ENCODE assay signal across 15 cellular contexts in genomic region chr6:31365864-31366263, GRCh38. TPM values are rescaled to one million over a fixed set of nuclear protein-coding genes. Genes with fewer than 3 reads are reported as not detected.
DNase-seq lines count a peak whose midpoint lies in the region; ATAC-seq and TF ChIP-seq lines count a peak whose summit lies in the region.
"Had no signal": no experiment of that assay in that cellular context is flagged by ENCODE, and none has a peak within 500 bp of the region (broad histone marks: within the 10 kb centered on the region; RNA-seq: fewer than 3 reads in every experiment).

No MANE protein-coding gene starts in this region.

- H3K27ac Mint-ChIP-seq in activated T-cell treated with anti-CD3 and anti-CD28 coated beads, Interleukin-2, amount 50 U/mL, for 72 hours: no peak overlapping the region
- H3K27ac Mint-ChIP-seq in activated T-cell treated with anti-CD3 and anti-CD28 coated beads, Interleukin-2, amount 50 U/mL, for 24 hours: no peak overlapping the region
- H3K27ac Mint-ChIP-seq in T-helper 17 cell (no peak overlapping the region), GM23338 (no peak overlapping the region)
- peak overlapping the region in 3 of 10 donors; percentile 29 to 92 (median 56) for H3K27ac Mint-ChIP-seq in naive thymus-derived CD8-positive, alpha-beta T cell

- H3K27ac ChIP-seq in esophagus muscularis mucosa (replicated peaks in 1 of 4) (no peak overlapping the region), GM23338 (ENCODE audit: low read depth) (no peak overlapping the region)
- H3K27ac ChIP-seq: C4-2B, HL-60 had no signal

- no peaks in the 10 kb centered on the region for H3K9me2 ChIP-seq in GM23338 (ENCODE audit: insufficient read depth)

- H3K4me1 Mint-ChIP-seq in activated T-cell treated with anti-CD3 and anti-CD28 coated beads, Interleukin-2, amount 50 U/mL, for 72 hours (ENCODE audit: low read depth): peaks cover 24% of the 10 kb centered on the region
- peaks cover 27% of the 10 kb centered on the region for H3K4me1 Mint-ChIP-seq in activated T-cell treated with anti-CD3 and anti-CD28 coated beads, Interleukin-2, amount 50 U/mL, for 24 hours (ENCODE audit: low read depth)
- H3K4me1 Mint-ChIP-seq in T-helper 17 cell (peaks cover 10% of the 10 kb centered on the region), GM23338 (peaks cover 5% of the 10 kb centered on the region; the same call in 1 of the 3 replicates)
- peaks cover 3 to 18% (median 17%) of the 10 kb centered on the region in 4 donors for H3K4me1 Mint-ChIP-seq in naive thymus-derived CD8-positive, alpha-beta T cell

- ATAC-seq in activated T-cell treated with anti-CD3 and anti-CD28 coated beads, Interleukin-2, amount 50 U/mL, for 72 hours (replicated peaks in 1 of 2): no peak
- ATAC-seq in T-helper 17 cell: no peak
- ATAC-seq in naive thymus-derived CD8-positive, alpha-beta T cell: no peak
- no peak for ATAC-seq in GM23338

- no peaks in the 10 kb centered on the region for H4K20me1 ChIP-seq in GM23338 (replicated peaks; ENCODE audit: insufficient read depth)

- H3K36me3 Mint-ChIP-seq in activated T-cell treated with anti-CD3 and anti-CD28 coated beads, Interleukin-2, amount 50 U/mL, for 72 hours (ENCODE audit: insufficient read depth in 2 of 2): peaks cover 2 to 3% of the 10 kb centered on the region in 2 donors
- H3K36me3 Mint-ChIP-seq in activated T-cell treated with anti-CD3 and anti-CD28 coated beads, Interleukin-2, amount 50 U/mL, for 24 hours (ENCODE audit: low read depth): no peaks in the 10 kb centered on the region
- H3K36me3 Mint-ChIP-seq in T-helper 17 cell (ENCODE audit: low read depth) (no peaks in the 10 kb centered on the region), GM23338 (ENCODE audit: low read depth) (no peaks in the 10 kb centered on the region)
- peaks cover 0 to 1% (median under 1%) of the 10 kb centered on the region in 3 donors for H3K36me3 Mint-ChIP-seq in naive thymus-derived CD8-positive, alpha-beta T cell

- peaks cover 0 to 11% (median 4%) of the 10 kb centered on the region in 4 donors for H3K4me1 ChIP-seq in esophagus muscularis mucosa
- H3K4me1 ChIP-seq in GM23338 (ENCODE audit: insufficient read depth): no peaks in the 10 kb centered on the region; the same call in 1 of the 2 replicates
- H3K4me1 ChIP-seq: BE2C, Caco-2 had no signal

- no peak overlapping the region for H3K4me2 ChIP-seq in GM23338

- POLR2A ChIA-PET in naive thymus-derived CD8-positive, alpha-beta T cell (lab: Charles Lee): interaction anchor here (0.7 to 4.8 kb wide), 10 partner anchors 8 to 227 kb away, joined by 3 to 60 read pairs (median 6); partner anchors contain the start of genes HLA-C, PSORS1C2 and TCF19

- no peaks in the 10 kb centered on the region for H3K79me2 ChIP-seq in GM23338 (replicated peaks; ENCODE audit: insufficient read depth)

- peaks cover 1 to 2% of the 10 kb centered on the region in 2 donors for H3K9me3 Mint-ChIP-seq in activated T-cell treated with anti-CD3 and anti-CD28 coated beads, Interleukin-2, amount 50 U/mL, for 72 hours
- H3K9me3 Mint-ChIP-seq in activated T-cell treated with anti-CD3 and anti-CD28 coated beads, Interleukin-2, amount 50 U/mL, for 24 hours: peaks cover 2% of the 10 kb centered on the region
- H3K9me3 Mint-ChIP-seq in naive thymus-derived CD8-positive, alpha-beta T cell: peaks cover 0 to 9% (median 0%) of the 10 kb centered on the region in 9 donors
- H3K9me3 Mint-ChIP-seq in GM23338: no peaks in the 10 kb centered on the region; the same call in 2 of the 3 replicates

- H3K4me3 Mint-ChIP-seq in activated T-cell treated with anti-CD3 and anti-CD28 coated beads, Interleukin-2, amount 50 U/mL, for 72 hours: peak overlapping the region; percentile 33 to 52
- no peak overlapping the region for H3K4me3 Mint-ChIP-seq in activated T-cell treated with anti-CD3 and anti-CD28 coated beads, Interleukin-2, amount 50 U/mL, for 24 hours
- H3K4me3 Mint-ChIP-seq in T-helper 17 cell (peak overlapping the region; percentile 49), GM23338 (no peak overlapping the region)
- peak overlapping the region in 7 of 10 donors; percentile 35 to 91 (median 81) for H3K4me3 Mint-ChIP-seq in naive thymus-derived CD8-positive, alpha-beta T cell

- peaks cover 0 to 38% (median 1%) of the 10 kb centered on the region in 4 donors for H3K27me3 ChIP-seq in esophagus muscularis mucosa
- H3K27me3 ChIP-seq in GM23338 (ENCODE audit: insufficient read depth): peaks cover 34% of the 10 kb centered on the region
- H3K27me3 ChIP-seq in H7 (ENCODE audit: control insufficient read depth, insufficient read depth, low read length): peaks cover 9% of the 10 kb centered on the region; the same call in 1 of the 2 replicates

- intact Hi-C loops in esophagus muscularis mucosa (cut with DNase I): loop anchor here (2.0 to 5.0 kb wide), 3 partner anchors 94 to 227 kb away; partner anchors contain the start of genes HLA-C and PSORS1C2

- H3K9me3 ChIP-seq in T-helper 17 cell (ENCODE audit: control insufficient read depth, low read length, poor library complexity, severe bottlenecking) (no peaks in the 10 kb centered on the region), esophagus muscularis mucosa (no peaks in the 10 kb centered on the region)
- H3K9me3 ChIP-seq: BE2C, Caco-2 had no signal

- peaks cover 43% of the 10 kb centered on the region for H3K27me3 Mint-ChIP-seq in activated T-cell treated with anti-CD3 and anti-CD28 coated beads, Interleukin-2, amount 50 U/mL, for 72 hours (ENCODE audit: low read depth)
- peaks cover 39% of the 10 kb centered on the region for H3K27me3 Mint-ChIP-seq in activated T-cell treated with anti-CD3 and anti-CD28 coated beads, Interleukin-2, amount 50 U/mL, for 24 hours
- H3K27me3 Mint-ChIP-seq in T-helper 17 cell: peaks cover 24% of the 10 kb centered on the region
- peaks cover 0 to 19% (median 5%) of the 10 kb centered on the region in 5 donors for H3K27me3 Mint-ChIP-seq in naive thymus-derived CD8-positive, alpha-beta T cell
- peaks cover 11% of the 10 kb centered on the region for H3K27me3 Mint-ChIP-seq in GM23338 (ENCODE audit: insufficient read depth, low read depth, poor library complexity)

- no peak for TF ChIP-seq EP300 in esophagus muscularis mucosa (IDR thresholded peaks at IDR 0.05)

- no peak for TF ChIP-seq POLR2A in esophagus muscularis mucosa (IDR thresholded peaks at IDR 0.05; ENCODE audit: low read depth)

- no peak for DNase-seq in activated T-cell treated with anti-CD3 and anti-CD28 coated beads, Interleukin-2, amount 50 U/mL, for 72 hours
- DNase-seq in activated T-cell treated with anti-CD3 and anti-CD28 coated beads, Interleukin-2, amount 50 U/mL, for 24 hours: no peak
- DNase-seq in T-helper 17 cell (no peak), esophagus muscularis mucosa (ENCODE audit: extremely low spot score) (peak; percentile 29), NCI-H69 (lab: John Stamatoyannopoulos, UW) (no peak), GM23338 (ENCODE audit: low spot score) (no peak), H7 (no peak)
- DNase-seq in naive thymus-derived CD8-positive, alpha-beta T cell: no peak
- DNase-seq: BE2C; Caco-2; CD8-positive, alpha-beta memory T cell; DND-41; GF-D8 had no signal

- WGBS in esophagus muscularis mucosa: 74% methylated on average over 5 of the region's 5 CpGs

- TF ChIP-seq CTCF in esophagus muscularis mucosa (IDR thresholded peaks at IDR 0.05) (no peak), GM23338 (conservative IDR thresholded peaks at IDR 0.05; ENCODE audit: low read depth in 2 of 2) (no peak)

- H3F3A ChIP-seq in GM23338 (replicated peaks; ENCODE audit: low read depth): no peaks in the 10 kb centered on the region

- no peaks in the 10 kb centered on the region for H3K36me3 ChIP-seq in esophagus muscularis mucosa
- H3K36me3 ChIP-seq in GM23338 (ENCODE audit: insufficient read depth): no peaks in the 10 kb centered on the region
- no peaks in the 10 kb centered on the region for H3K36me3 ChIP-seq in H7 (replicated peaks; ENCODE audit: control insufficient read depth, insufficient read depth, low read length)
- H3K36me3 ChIP-seq: BE2C had no signal

- H3K4me3 ChIP-seq in esophagus muscularis mucosa (no peak overlapping the region), GM23338 (no peak overlapping the region), H7 (ENCODE audit: insufficient read depth, low read depth, low read length) (no peak overlapping the region)

- H2AFZ ChIP-seq in GM23338: no peak overlapping the region

TF ChIP-seq in GM23338, 12 proteins besides CTCF, POLR2A, EP300 and RAD21 (continues in another document):
- TF ChIP-seq STAT1 (IDR thresholded peaks at IDR 0.05; ENCODE audit: unreplicated experiment) (no peak), NANOG (IDR thresholded peaks at IDR 0.05; ENCODE audit: borderline replicate concordance) (no peak), JUNB (IDR thresholded peaks at IDR 0.05; ENCODE audit: unreplicated experiment) (no peak), ZNF331 (CRISPR knock-in tag; IDR thresholded peaks at IDR 0.05; ENCODE audit: low read depth) (no peak)
- TF ChIP-seq, protein P1, sequence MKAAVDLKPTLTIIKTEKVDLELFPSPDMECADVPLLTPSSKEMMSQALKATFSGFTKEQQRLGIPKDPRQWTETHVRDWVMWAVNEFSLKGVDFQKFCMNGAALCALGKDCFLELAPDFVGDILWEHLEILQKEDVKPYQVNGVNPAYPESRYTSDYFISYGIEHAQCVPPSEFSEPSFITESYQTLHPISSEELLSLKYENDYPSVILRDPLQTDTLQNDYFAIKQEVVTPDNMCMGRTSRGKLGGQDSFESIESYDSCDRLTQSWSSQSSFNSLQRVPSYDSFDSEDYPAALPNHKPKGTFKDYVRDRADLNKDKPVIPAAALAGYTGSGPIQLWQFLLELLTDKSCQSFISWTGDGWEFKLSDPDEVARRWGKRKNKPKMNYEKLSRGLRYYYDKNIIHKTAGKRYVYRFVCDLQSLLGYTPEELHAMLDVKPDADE (IDR thresholded peaks at IDR 0.05): no peak

RNA-seq across cellular contexts. Expression of gene HLA-B, which starts 8.9 kb away (rescaled TPM):
- total RNA-seq in activated T-cell treated with anti-CD3 and anti-CD28 coated beads, Interleukin-2, amount 50 U/mL, for 72 hours: 1,000 to 10,000 TPM; 3,527 to 3,556 TPM
- total RNA-seq in T-helper 17 cell (1,000 to 10,000 TPM; 7,013 to 7,159 TPM), esophagus muscularis mucosa (100 to 1,000 TPM; 336 to 628 (median 502) TPM)
- 1,000 to 10,000 TPM; 5,337 to 5,382 TPM for total RNA-seq in naive thymus-derived CD8-positive, alpha-beta T cell
- polyA plus RNA-seq in naive thymus-derived CD8-positive, alpha-beta T cell: 1,000 to 10,000 TPM; 5,978 to 8,548 (median 7,722) TPM
- total RNA-seq in GM23338 (2014; rRNA removed; shearing (Covaris generic)): 36.1 and 44.3 TPM in 2 replicates
- polyA plus RNA-seq in GM23338 (2016; fragmentation: Nextera tagmentation; extraction: Ambion mirVana): 86.0 and 102 TPM in 2 replicates
- total RNA-seq in H7 (2014; rRNA removed; shearing (Covaris generic)): 7.3 and 27.3 TPM in 2 replicates

RNA-seq across cellular contexts. Expression of gene MICA, which starts 37.5 kb away (rescaled TPM):
- 1 to 10 TPM; 4.6 to 9.5 TPM for total RNA-seq in activated T-cell treated with anti-CD3 and anti-CD28 coated beads, Interleukin-2, amount 50 U/mL, for 72 hours
- total RNA-seq in T-helper 17 cell (10 to 100 TPM; 11.2 to 11.5 TPM), esophagus muscularis mucosa (10 to 100 TPM; 18.9 to 35.4 (median 22.3) TPM)
- total RNA-seq in naive thymus-derived CD8-positive, alpha-beta T cell: 10 to 100 TPM; 21.0 to 21.9 TPM
- 1 to 10 TPM; 3.7 to 5.8 (median 5.5) TPM for polyA plus RNA-seq in naive thymus-derived CD8-positive, alpha-beta T cell
- total RNA-seq in GM23338 (2014; rRNA removed; shearing (Covaris generic)): 18.2 and 22.7 TPM in 2 replicates
- 12.7 and 13.4 TPM in 2 replicates for polyA plus RNA-seq in GM23338 (2016; fragmentation: Nextera tagmentation; extraction: Ambion mirVana)
- total RNA-seq in H7 (2014; rRNA removed; shearing (Covaris generic)): 12.0 and 14.7 TPM in 2 replicates

Comparison
In these comparisons a context has a peak if more than half of its experiments do, and no peak if none do; other contexts are left out.
1. H3K4me3 Mint-ChIP-seq: peak in activated T-cell treated with anti-CD3 and anti-CD28 coated beads, Interleukin-2, amount 50 U/mL, for 72 hours (2 of 2), T-helper 17 cell (single experiment) and naive thymus-derived CD8-positive, alpha-beta T cell (7 of 10); none in activated T-cell treated with anti-CD3 and anti-CD28 coated beads, Interleukin-2, amount 50 U/mL, for 24 hours (single experiment) and GM23338 (single experiment).